19 cellular contexts compared by ENCODE assay signal in the genomic region with DNA sequence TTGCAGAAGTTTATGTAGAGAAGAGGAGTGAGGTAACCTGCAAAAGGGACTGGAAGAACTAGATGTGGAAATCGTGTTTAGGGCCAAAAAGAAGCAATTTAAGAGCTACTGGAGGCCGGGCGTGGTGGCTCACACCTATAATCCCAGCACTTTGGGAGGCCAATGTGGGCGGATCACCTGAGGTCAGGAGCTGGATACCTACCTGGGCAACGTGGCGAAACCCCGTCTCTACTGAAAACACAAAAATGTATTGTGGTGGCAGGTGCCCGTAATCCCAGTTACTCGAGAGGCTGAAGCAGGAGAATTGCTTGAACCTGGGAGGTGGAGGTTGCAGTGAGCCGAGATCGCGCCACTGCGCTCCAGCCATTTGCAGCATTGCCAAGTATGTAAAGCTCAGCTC. TPM values are rescaled to one million over a fixed set of nuclear protein-coding genes. Genes with fewer than 3 reads are reported as not detected.
"Had no signal": no experiment of that assay in that cellular context is flagged by ENCODE, and none has a peak within 500 bp of the region (broad histone marks: within the 10 kb centered on the region; RNA-seq: fewer than 3 reads in every experiment).

No MANE protein-coding gene starts in this region.

RNA-seq across cellular contexts. Expression of a gene that starts 4.1 kb away (rescaled TPM):
- total RNA-seq: activated B cell treated with CpG ODN at 0.5 μM for 24 hours; activated CD4-positive, alpha-beta memory T cell treated with anti-CD3 and anti-CD28 coated beads for 36 hours; activated CD4-positive, alpha-beta T cell treated with anti-CD3 and anti-CD28 coated beads, Interleukin-2, amount 10 ng/mL, durations not matched to agents 24 days and 14 days; activated CD8-positive, alpha-beta memory T cell treated with anti-CD3 and anti-CD28 coated beads for 36 hours; activated T-helper 1 cell treated with anti-CD3 and anti-CD28 coated beads, Interleukin-12 subunit alpha, Interleukin-12 subunit beta, Interleukin-2, Interleukin-4 antibody, amounts not matched to agents 30 ng/mL and 10 ng/mL and 1 ng/mL, durations not matched to agents 14 hours and 24 hours and 36 hours; aorta; breast epithelium; cardiac septum had no signal
- polyA plus RNA-seq: adrenal gland, aorta had no signal

RNA-seq across cellular contexts. Expression of a gene that starts 42.1 kb away (rescaled TPM):
- total RNA-seq: activated B cell treated with CpG ODN at 0.5 μM for 24 hours; activated CD4-positive, alpha-beta memory T cell treated with anti-CD3 and anti-CD28 coated beads for 36 hours; activated CD4-positive, alpha-beta T cell treated with anti-CD3 and anti-CD28 coated beads, Interleukin-2, amount 10 ng/mL, durations not matched to agents 24 days and 14 days; activated CD8-positive, alpha-beta memory T cell treated with anti-CD3 and anti-CD28 coated beads for 36 hours; activated CD8-positive, alpha-beta T cell treated with anti-CD3 and anti-CD28 coated beads for 36 hours; activated naive CD4-positive, alpha-beta T cell treated with anti-CD3 and anti-CD28 coated beads for 36 hours; activated naive CD4-positive, alpha-beta T cell treated with anti-CD3 and anti-CD28 coated beads, Interleukin-2, amount 50 U/mL, for 72 hours; activated naive CD8-positive, alpha-beta T cell treated with anti-CD3 and anti-CD28 coated beads for 36 hours; activated T-cell treated with anti-CD3 and anti-CD28 coated beads, Interleukin-2, amount 50 U/mL, for 4 hours; activated T-cell treated with anti-CD3 and anti-CD28 coated beads, Interleukin-2, amount 50 U/mL, for 72 hours; activated T-helper 1 cell treated with anti-CD3 and anti-CD28 coated beads, Interleukin-12 subunit alpha, Interleukin-12 subunit beta, Interleukin-2, Interleukin-4 antibody, amounts not matched to agents 30 ng/mL and 10 ng/mL and 1 ng/mL, durations not matched to agents 14 hours and 24 hours and 36 hours; activated T-helper 17 cell treated with anti-CD3 and anti-CD28 coated beads, Interleukin-2, amount 50 U/mL, for 72 hours; adrenal gland; aorta; astrocyte; body of pancreas; breast epithelium; cardiac septum; cerebellum had no signal
